9 cellular contexts compared by ENCODE assay signal in genomic region chrX:13090261-13091110, GRCh38. TPM values are rescaled to one million over a fixed set of nuclear protein-coding genes. Genes with fewer than 3 reads are reported as not detected.
DNase-seq lines count a peak whose midpoint lies in the region; ATAC-seq and TF ChIP-seq lines count a peak whose summit lies in the region.
"Had no signal": no experiment of that assay in that cellular context is flagged by ENCODE, and none has a peak within 500 bp of the region (broad histone marks: within the 10 kb centered on the region; RNA-seq: fewer than 3 reads in every experiment).

No MANE protein-coding gene starts in this region.

- H2AFZ ChIP-seq in OCI-LY1 (ENCODE audit: low read length) (no peak overlapping the region), neural cell (ENCODE audit: low read depth, low read length) (no peak overlapping the region)

- H3K79me2 ChIP-seq in DOHH2 (ENCODE audit: control insufficient read depth, low read length) (0 out of 2 replicates have a peak, but pooled peaks cover 3% of the 10 kb centered on the region), OCI-LY1 (ENCODE audit: insufficient read depth, low read length) (no peaks in the 10 kb centered on the region), neural cell (replicated peaks; ENCODE audit: insufficient read depth, low read length) (no peaks in the 10 kb centered on the region)

- CTCF ChIA-PET in A673 (lab: Charles Lee), result no interaction called here

- H3K4me2 ChIP-seq in DOHH2 (ENCODE audit: low read length) (peak overlapping the region; percentile 53), OCI-LY1 (ENCODE audit: low read length) (peak overlapping the region; percentile 79), neural cell (ENCODE audit: low read length) (no peak overlapping the region)

- H3K9ac ChIP-seq in OCI-LY1 (ENCODE audit: low read length) (peak overlapping the region; percentile 89), neural cell (ENCODE audit: low read length) (no peak overlapping the region)

- TF ChIP-seq EP300 in neural cell (conservative IDR thresholded peaks at IDR 0.05; ENCODE audit: poor library complexity, severe bottlenecking), result no peak

- DNase-seq in dorsolateral prefrontal cortex (no peak), A673 (ENCODE audit: low spot score) (no peak), NCI-H1694 (lab: John Stamatoyannopoulos, UW) (no peak), cortex of kidney (lab: John Stamatoyannopoulos, UW) (no peak)

- peaks cover 22% of the 10 kb centered on the region for H3F3A ChIP-seq in DOHH2 (ENCODE audit: control insufficient read depth, insufficient read depth)
- no peaks in the 10 kb centered on the region for H3F3A ChIP-seq in OCI-LY1 (ENCODE audit: insufficient read depth, low read length)
- no peaks in the 10 kb centered on the region for H3F3A ChIP-seq in neural cell (ENCODE audit: insufficient read depth, low read length, poor library complexity, severe bottlenecking)

- TF ChIP-seq RAD21 in neural cell (conservative IDR thresholded peaks at IDR 0.05), result no peak

- peaks cover 94% of the 10 kb centered on the region for H3K4me1 ChIP-seq in DOHH2 (ENCODE audit: control insufficient read depth, low read length)
- peaks cover 100% of the 10 kb centered on the region for H3K4me1 ChIP-seq in OCI-LY1 (ENCODE audit: insufficient read depth, low read length, severe bottlenecking)
- H3K4me1 ChIP-seq in A673 (ENCODE audit: insufficient read depth, low read length, poor library complexity, severe bottlenecking), result no peaks in the 10 kb centered on the region

- H4K20me1 ChIP-seq in DOHH2 (ENCODE audit: control insufficient read depth, insufficient read depth, low read depth, low read length) (no peaks in the 10 kb centered on the region), OCI-LY1 (ENCODE audit: insufficient read depth, low read length) (no peaks in the 10 kb centered on the region), neural cell (ENCODE audit: insufficient read depth) (no peaks in the 10 kb centered on the region)

- TF ChIP-seq CTCF in DOHH2 (IDR thresholded peaks at IDR 0.05; ENCODE audit: low read depth, low read length, poor library complexity, severe bottlenecking), result no peak
- TF ChIP-seq CTCF in OCI-LY1 (IDR thresholded peaks at IDR 0.05; ENCODE audit: low read length), result no peak
- TF ChIP-seq CTCF in dorsolateral prefrontal cortex (IDR thresholded peaks at IDR 0.05 in 54 of 56, conservative IDR thresholded peaks at IDR 0.05 in 2 of 56; ENCODE audit: low read depth in 1 of 56, partially characterized antibody in 56 of 56), result no peak
- TF ChIP-seq CTCF in neural cell (IDR thresholded peaks at IDR 0.05; ENCODE audit: poor library complexity, severe bottlenecking), result no peak
- TF ChIP-seq CTCF in A673 (conservative IDR thresholded peaks at IDR 0.05; ENCODE audit: low read depth, low read length), result no peak

- H3K9me3 ChIP-seq in DOHH2 (ENCODE audit: control insufficient read depth, insufficient read depth, low read length) (no peaks in the 10 kb centered on the region), OCI-LY1 (ENCODE audit: low read length) (no peaks in the 10 kb centered on the region), neural cell (ENCODE audit: low read length) (no peaks in the 10 kb centered on the region), A673 (ENCODE audit: low read depth, low read length, poor library complexity, severe bottlenecking) (no peaks in the 10 kb centered on the region)

- BruUV-seq in A673 (replicated peaks; lab: Mats Ljungman, UMichigan), result no TSS peak

- H3K36me3 ChIP-seq in DOHH2 (ENCODE audit: control insufficient read depth, low read length) (no peaks in the 10 kb centered on the region), OCI-LY1 (ENCODE audit: insufficient read depth, low read length) (no peaks in the 10 kb centered on the region), neural cell (ENCODE audit: insufficient read depth, low read length) (no peaks in the 10 kb centered on the region), A673 (ENCODE audit: insufficient read depth, low read length, poor library complexity, severe bottlenecking) (no peaks in the 10 kb centered on the region)

- no peak for ATAC-seq in HG03175 (IDR thresholded peaks at IDR 0.05; ENCODE audit: unreplicated experiment)

- H3K9me2 ChIP-seq in DOHH2 (replicated peaks; ENCODE audit: control insufficient read depth, low read length) (no peaks in the 10 kb centered on the region), OCI-LY1 (ENCODE audit: low read depth, low read length) (no peaks in the 10 kb centered on the region), neural cell (ENCODE audit: insufficient read depth, low read length) (no peaks in the 10 kb centered on the region)

- intact Hi-C loops in dorsolateral prefrontal cortex (cut with DNase I) (loop anchor here in 1 of 2 donors (5.0 to 10.0 kb wide), 2 partner anchors 74 to 113 kb away; partner anchors contain the start of gene TMSB4X), A673 (cut with micrococcal nuclease; ENCODE audit: unreplicated experiment) (no loop called here)

- H3K27me3 ChIP-seq in DOHH2 (ENCODE audit: control insufficient read depth, low read length), result no peaks in the 10 kb centered on the region
- H3K27me3 ChIP-seq in OCI-LY1 (ENCODE audit: insufficient read depth, low read length), result no peaks in the 10 kb centered on the region
- peaks cover 0 to 47% (median 4%) of the 10 kb centered on the region in 45 donors for H3K27me3 ChIP-seq in dorsolateral prefrontal cortex
- no peaks in the 10 kb centered on the region for H3K27me3 ChIP-seq in neural cell (ENCODE audit: insufficient read depth, low read depth, low read length)
- H3K27me3 ChIP-seq in A673 (replicated peaks; ENCODE audit: insufficient read depth, low read depth, low read length, poor library complexity), result no peaks in the 10 kb centered on the region

- H3K27ac ChIP-seq in DOHH2 (ENCODE audit: low read depth, low read length) (peak overlapping the region; percentile 82), OCI-LY1 (ENCODE audit: low read depth, low read length, poor library complexity, severe bottlenecking) (peak overlapping the region; percentile 99), dorsolateral prefrontal cortex (peak overlapping the region in 54 of 59 donors; percentile 10 to 85 (median 70)), neural cell (ENCODE audit: low read length) (peak overlapping the region; percentile 59), A673 (ENCODE audit: low read depth, low read length, poor library complexity, severe bottlenecking) (no peak overlapping the region)

- POLR2A ChIA-PET in A673 (lab: Charles Lee; ENCODE audit: low non-redundant PET), result no interaction called here

- peak overlapping the region; percentile 34; the same call in 1 of the 2 replicates for H3K4me3 ChIP-seq in DOHH2 (ENCODE audit: low read length)
- peak overlapping the region; percentile 46 for H3K4me3 ChIP-seq in OCI-LY1 (ENCODE audit: low read depth, low read length, poor library complexity, severe bottlenecking)
- no peak overlapping the region for H3K4me3 ChIP-seq in dorsolateral prefrontal cortex
- H3K4me3 ChIP-seq in neural cell (ENCODE audit: low read length), result no peak overlapping the region
- no peak overlapping the region for H3K4me3 ChIP-seq in A673 (ENCODE audit: low read depth, low read length, poor library complexity, severe bottlenecking)

TF ChIP-seq in neural cell, 6 proteins besides CTCF, POLR2A, EP300 and RAD21:
- TF ChIP-seq EZH2 (IDR thresholded peaks at IDR 0.05; ENCODE audit: borderline replicate concordance, insufficient read depth, low read length, poor library complexity, severe bottlenecking) (no peak), POLR2AphosphoS5 (IDR thresholded peaks at IDR 0.05) (no peak), MXI1 (conservative IDR thresholded peaks at IDR 0.05; ENCODE audit: poor library complexity, severe bottlenecking) (no peak), SMC3 (conservative IDR thresholded peaks at IDR 0.05; ENCODE audit: poor library complexity) (no peak)

RNA-seq across cellular contexts. Expression of gene FAM9C, which starts 46.1 kb away (rescaled TPM):
- 1 to 10 TPM in 1 of 120 experiments, under 1 TPM in 4, not detected in 115; 0.19 to 1.6 (median 0.33) TPM for total RNA-seq in dorsolateral prefrontal cortex
- not detected in 2 replicates for polyA plus RNA-seq in neural cell
- not detected in 2 replicates for polyA minus RNA-seq in neural cell
- not detected in 2 replicates for total RNA-seq in A673 (2021)
- total RNA-seq: epithelial cell of proximal tubule had no signal

Comparison
In these comparisons a context has a peak if more than half of its experiments do, and no peak if none do; other contexts are left out.
1. H3K4me3 ChIP-seq: peak in DOHH2 (single experiment) and OCI-LY1 (single experiment); none in dorsolateral prefrontal cortex (0 of 59), neural cell (single experiment) and A673 (single experiment).